18 cellular contexts compared by ENCODE assay signal in the genomic region with DNA sequence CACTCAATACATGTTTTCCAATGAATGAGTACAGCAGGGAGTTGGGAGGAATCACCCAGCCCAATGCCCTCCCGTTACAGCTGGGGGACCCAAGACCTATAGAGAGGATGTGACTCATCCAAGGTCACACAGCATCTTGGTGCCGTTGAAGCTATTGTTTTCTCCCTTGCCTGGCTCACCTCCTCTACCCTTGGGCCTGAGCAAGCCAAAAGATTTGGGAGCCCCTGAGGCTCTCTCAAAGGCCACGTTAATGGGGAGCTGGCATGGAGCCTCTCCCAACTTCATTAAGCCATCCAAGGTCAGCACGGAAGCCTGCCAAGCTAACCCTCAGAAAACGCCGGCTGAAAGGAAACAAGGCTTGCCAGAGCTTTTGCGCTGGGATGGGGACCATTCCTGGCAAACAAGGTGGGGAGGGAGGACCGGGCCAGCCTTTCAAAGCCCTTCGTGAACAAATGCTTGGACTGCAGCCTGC. TPM values are rescaled to one million over a fixed set of nuclear protein-coding genes. Genes with fewer than 3 reads are reported as not detected.
DNase-seq lines count a peak whose midpoint lies in the region; ATAC-seq, FAIRE-seq and TF ChIP-seq lines count a peak whose summit lies in the region.
"Had no signal": no experiment of that assay in that cellular context is flagged by ENCODE, and none has a peak within 500 bp of the region (broad histone marks: within the 10 kb centered on the region; RNA-seq: fewer than 3 reads in every experiment).

No MANE protein-coding gene starts in this region.

- no peak overlapping the region for H3K18ac ChIP-seq in mesendoderm (ENCODE audit: low read length)

- peaks cover 3% of the 10 kb centered on the region for H3K36me3 Mint-ChIP-seq in chondrocyte (ENCODE audit: low read depth)
- H3K36me3 Mint-ChIP-seq: CD4-positive, alpha-beta memory T cell had no signal

- no peak overlapping the region for H4K8ac ChIP-seq in mesendoderm (ENCODE audit: low read depth, low read length)

- intact Hi-C loops in right lobe of liver (cut with DNase I) = no loop called here

- H3K79me2 ChIP-seq in mesendoderm (ENCODE audit: control insufficient read depth, insufficient read depth, low read length) = no peaks in the 10 kb centered on the region

- H3K23ac ChIP-seq in mesendoderm (ENCODE audit: low read length) = no peak overlapping the region

- H2AK5ac ChIP-seq in mesendoderm (ENCODE audit: low read length) = no peak overlapping the region

- TF ChIP-seq CTCF in chondrocyte (IDR thresholded peaks at IDR 0.05) (no peak), right lobe of liver (IDR thresholded peaks at IDR 0.05) (no peak)

- no peaks in the 10 kb centered on the region for H3K79me1 ChIP-seq in mesendoderm (ENCODE audit: low read length)

- H3K4me1 ChIP-seq in right lobe of liver = peaks cover 0 to 23% (median 0%) of the 10 kb centered on the region in 4 donors
- H3K4me1 ChIP-seq in mesendoderm (ENCODE audit: control insufficient read depth, low read depth, low read length) = peaks cover 6% of the 10 kb centered on the region

- TF ChIP-seq POLR2A in right lobe of liver (IDR thresholded peaks at IDR 0.05) (no peak), GM12892 (IDR thresholded peaks at IDR 0.05; ENCODE audit: low read depth, low read length) (no peak)

- no peak overlapping the region for H3K4ac ChIP-seq in mesendoderm (ENCODE audit: low read depth, low read length)

- H3K27ac Mint-ChIP-seq in chondrocyte (ENCODE audit: unreplicated experiment) = no peak overlapping the region
- H3K27ac Mint-ChIP-seq: CD4-positive, alpha-beta memory T cell had no signal

- ATAC-seq in right lobe of liver = peak; percentile 52 to 88 (median 72)
- ATAC-seq: SK-N-SH treated with all-trans-retinoic acid at 6 μM for 48 hours had no signal

- 22% methylated on average over 6 of the region's 9 CpGs for WGBS in right lobe of liver (ENCODE audit: insufficient coverage, low coverage, low lambda C conversion rate, missing lambda C conversion rate)
- no CpG with 5 or more reads among the region's 9 CpGs for WGBS in mesendoderm (ENCODE audit: extremely low coverage, insufficient coverage, low lambda C conversion rate)

- H3K4me3 ChIP-seq in right lobe of liver (no peak overlapping the region), mesendoderm (ENCODE audit: low read length) (no peak overlapping the region)
- H3K4me3 ChIP-seq: stomach had no signal

- H3K4me3 Mint-ChIP-seq in chondrocyte (ENCODE audit: unreplicated experiment) = no peak overlapping the region
- H3K4me3 Mint-ChIP-seq: CD4-positive, alpha-beta memory T cell had no signal

- peaks cover 25% of the 10 kb centered on the region for H3K27me3 Mint-ChIP-seq in chondrocyte (ENCODE audit: low read depth)

- FAIRE-seq in urothelium cell line (lab: Jason Lieb, UNC) (peak; percentile 76), GM12892 (lab: Jason Lieb, UNC) (no peak)

- no peaks in the 10 kb centered on the region for H3K9me3 Mint-ChIP-seq in chondrocyte (ENCODE audit: low read depth)

- peak; percentile 30 for DNase-seq in NCI-H2196 (lab: John Stamatoyannopoulos, UW; ENCODE audit: unreplicated experiment)
- DNase-seq in NCI-H2196 treated with DMSO at 0.1 percent for 48 hours (lab: John Stamatoyannopoulos, UW; ENCODE audit: unreplicated experiment) = no peak
- DNase-seq in chondrocyte (ENCODE audit: low spot score) = peak; percentile 21
- peak; percentile 29 to 86 (median 82) for DNase-seq in right lobe of liver
- peak; percentile 61 for DNase-seq in urothelium cell line (ENCODE audit: low spot score)
- no peak for DNase-seq in central memory CD4-positive, alpha-beta T cell
- DNase-seq in GM12892 (ENCODE audit: insufficient read length) = no peak
- no peak for DNase-seq in mesendoderm
- DNase-seq: 8988T; activated naive CD4-positive, alpha-beta T cell treated with Interleukin-2 at 50 U/mL for 16 hours; CD4-positive, alpha-beta memory T cell; cerebellar nuclear complex; NCI-H187; NCI-H774; stomach had no signal

- no peaks in the 10 kb centered on the region for H3K36me3 ChIP-seq in right lobe of liver
- no peaks in the 10 kb centered on the region for H3K36me3 ChIP-seq in mesendoderm (ENCODE audit: control insufficient read depth, insufficient read depth, low read length)
- H3K36me3 ChIP-seq: stomach had no signal

- no peak overlapping the region for H2BK5ac ChIP-seq in mesendoderm (ENCODE audit: low read length)

- H3K56ac ChIP-seq in mesendoderm (ENCODE audit: low read length) = no peak overlapping the region

- H3K27me3 ChIP-seq in right lobe of liver (no peaks in the 10 kb centered on the region), mesendoderm (ENCODE audit: insufficient read depth, low read length, poor library complexity) (no peaks in the 10 kb centered on the region)

- H3K9ac ChIP-seq in mesendoderm (ENCODE audit: low read length) = no peak overlapping the region
- H3K9ac ChIP-seq: KMS-11 had no signal

- H3K27ac ChIP-seq in right lobe of liver = no peak overlapping the region
- no peak overlapping the region for H3K27ac ChIP-seq in mesendoderm (ENCODE audit: low read depth, low read length)
- H3K27ac ChIP-seq: KMS-11 had no signal

- no peak overlapping the region for H2BK15ac ChIP-seq in mesendoderm (replicated peaks; ENCODE audit: low read depth)

- peaks cover 13% of the 10 kb centered on the region for H3K4me1 Mint-ChIP-seq in chondrocyte (ENCODE audit: low read depth)
- H3K4me1 Mint-ChIP-seq: CD4-positive, alpha-beta memory T cell had no signal

- H3K9me3 ChIP-seq in right lobe of liver = no peaks in the 10 kb centered on the region
- H3K9me3 ChIP-seq: stomach had no signal

- H2BK120ac ChIP-seq in mesendoderm (ENCODE audit: low read depth, low read length) = no peak overlapping the region

- no peak overlapping the region for H4K5ac ChIP-seq in mesendoderm (ENCODE audit: low read length)

- no peak overlapping the region for H3K4me2 ChIP-seq in mesendoderm (ENCODE audit: low read length)
- H3K4me2 ChIP-seq: KMS-11 had no signal

RNA-seq across cellular contexts. Expression of a gene that starts 30.4 kb away (rescaled TPM):
- total RNA-seq in chondrocyte = 1.2 to 17.8 TPM (median 1.3 TPM) in 3 replicates
- total RNA-seq in right lobe of liver = 1 to 10 TPM; 1.5 to 8.2 (median 3.8) TPM
- polyA plus RNA-seq in GM12892 (2012; ENCODE audit: missing spikeins) = 0.04 TPM
- polyA plus RNA-seq in mesendoderm (2013, experiment 1 of 2) = 0.52 TPM
- polyA plus RNA-seq in mesendoderm (2013, experiment 2 of 2) = 0.53 TPM
- total RNA-seq: activated CD8-positive, alpha-beta memory T cell treated with anti-CD3 and anti-CD28 coated beads for 36 hours; CD4-positive, alpha-beta memory T cell had no signal

Comparison
In these comparisons a context has a peak if more than half of its experiments do, and no peak if none do; other contexts are left out.
1. DNase-seq: peak in NCI-H2196 (single experiment), chondrocyte (single experiment), right lobe of liver (3 of 3) and urothelium cell line (single experiment); none in NCI-H2196 treated with DMSO at 0.1 percent for 48 hours (single experiment), central memory CD4-positive, alpha-beta T cell (single experiment), GM12892 (single experiment) and mesendoderm (single experiment).